ENCODE assay signal across 1 cellular context in the genomic region with DNA sequence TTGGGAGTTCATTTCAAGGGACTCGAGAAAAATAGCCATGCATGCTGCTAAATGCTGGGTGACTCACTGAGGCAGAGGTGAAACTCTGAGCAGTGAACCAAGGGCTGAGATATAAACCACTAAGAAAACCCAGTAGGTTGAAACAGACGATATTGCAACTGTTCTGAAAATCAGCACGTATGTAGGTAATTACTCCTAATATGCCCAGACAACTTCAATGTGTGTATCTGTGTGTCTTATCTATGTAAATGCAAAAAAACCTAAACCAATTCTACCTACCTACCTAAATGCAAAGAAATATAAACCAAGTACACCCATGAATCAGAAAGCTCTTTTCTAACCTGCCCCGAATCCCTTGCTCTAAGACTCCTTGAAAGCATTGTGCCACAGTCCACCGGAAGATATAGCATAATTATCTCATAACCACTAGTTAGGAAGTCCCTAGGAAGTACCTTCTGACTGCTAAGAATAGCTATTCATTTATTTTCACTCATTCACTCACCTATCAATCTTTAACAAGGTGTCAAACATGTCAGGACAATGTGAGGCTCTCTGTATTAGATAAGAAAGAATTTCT.
TF ChIP-seq lines count a peak whose summit lies in the region.

No MANE protein-coding gene starts in this region.

TF ChIP-seq in GM12878, 131 proteins besides CTCF, POLR2A, EP300 and RAD21 (continued from another document and continues in another):
- TF ChIP-seq, protein P1, sequence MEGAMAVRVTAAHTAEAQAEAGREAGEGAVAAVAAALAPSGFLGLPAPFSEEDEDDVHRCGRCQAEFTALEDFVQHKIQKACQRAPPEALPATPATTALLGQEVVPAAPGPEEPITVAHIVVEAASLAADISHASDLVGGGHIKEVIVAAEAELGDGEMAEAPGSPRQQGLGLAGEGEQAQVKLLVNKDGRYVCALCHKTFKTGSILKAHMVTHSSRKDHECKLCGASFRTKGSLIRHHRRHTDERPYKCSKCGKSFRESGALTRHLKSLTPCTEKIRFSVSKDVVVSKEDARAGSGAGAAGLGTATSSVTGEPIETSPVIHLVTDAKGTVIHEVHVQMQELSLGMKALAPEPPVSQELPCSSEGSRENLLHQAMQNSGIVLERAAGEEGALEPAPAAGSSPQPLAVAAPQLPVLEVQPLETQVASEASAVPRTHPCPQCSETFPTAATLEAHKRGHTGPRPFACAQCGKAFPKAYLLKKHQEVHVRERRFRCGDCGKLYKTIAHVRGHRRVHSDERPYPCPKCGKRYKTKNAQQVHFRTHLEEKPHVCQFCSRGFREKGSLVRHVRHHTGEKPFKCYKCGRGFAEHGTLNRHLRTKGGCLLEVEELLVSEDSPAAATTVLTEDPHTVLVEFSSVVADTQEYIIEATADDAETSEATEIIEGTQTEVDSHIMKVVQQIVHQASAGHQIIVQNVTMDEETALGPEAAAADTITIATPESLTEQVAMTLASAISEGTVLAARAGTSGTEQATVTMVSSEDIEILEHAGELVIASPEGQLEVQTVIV (IDR thresholded peaks at IDR 0.05; ENCODE audit: borderline replicate concordance, partially characterized antibody): no peak
- TF ChIP-seq NBN (IDR thresholded peaks at IDR 0.05) (peak; percentile 75; the same call in 1 of the 2 replicates), IKZF2 (IDR thresholded peaks at IDR 0.05) (peak in 1 of 2 experiments; percentile 70; a peak in 3 of 4 replicates), BACH1 (IDR thresholded peaks at IDR 0.05; ENCODE audit: borderline replicate concordance) (no peak), NR2C1 (IDR thresholded peaks at IDR 0.05) (no peak), SIN3A (IDR thresholded peaks at IDR 0.05; ENCODE audit: low read depth, low read length) (no peak), SMAD1 (IDR thresholded peaks at IDR 0.05; ENCODE audit: low read depth, partially characterized antibody) (peak; percentile 5), HDGF (IDR thresholded peaks at IDR 0.05) (no peak), HCFC1 (IDR thresholded peaks at IDR 0.05; ENCODE audit: low read length) (no peak), PAX5 (IDR thresholded peaks at IDR 0.05; ENCODE audit: borderline replicate concordance, low read depth, low read length) (peak; percentile 68), JUNB (IDR thresholded peaks at IDR 0.05) (peak; percentile 61), ZNF217 (IDR thresholded peaks at IDR 0.05) (0 out of 2 replicates have a peak, but pooled peaks have one; percentile 16), CREB1 (IDR thresholded peaks at IDR 0.05; ENCODE audit: low read depth) (no peak), POU2F2 (IDR thresholded peaks at IDR 0.05; ENCODE audit: borderline replicate concordance, low read depth, low read length) (0 out of 3 replicates have a peak, but pooled peaks have one; percentile 10), MEF2A (IDR thresholded peaks at IDR 0.05; ENCODE audit: insufficient read depth, low read depth, low read length) (no peak), EED (IDR thresholded peaks at IDR 0.05; ENCODE audit: low read depth) (peak; percentile 46), YBX1 (IDR thresholded peaks at IDR 0.05) (no peak), KDM1A (IDR thresholded peaks at IDR 0.05; ENCODE audit: borderline replicate concordance) (no peak), CBFB (IDR thresholded peaks at IDR 0.05; ENCODE audit: low read depth) (peak; percentile 17; the same call in 1 of the 2 replicates), SRF (IDR thresholded peaks at IDR 0.05; ENCODE audit: low read depth in 2 of 2, low read length in 2 of 2) (no peak), SREBF1 (IDR thresholded peaks at IDR 0.05; ENCODE audit: low read length) (no peak), FOS (IDR thresholded peaks at IDR 0.05; ENCODE audit: borderline replicate concordance, extremely low read depth, insufficient read length) (no peak), MTA2 (IDR thresholded peaks at IDR 0.05; ENCODE audit: low read depth) (peak; percentile 96), ZNF622 (IDR thresholded peaks at IDR 0.05) (no peak), CHD1 (IDR thresholded peaks at IDR 0.05; ENCODE audit: low read depth, low read length) (no peak), FOXM1 (IDR thresholded peaks at IDR 0.05; ENCODE audit: low read depth, low read length) (peak; percentile 71; the same call in 1 of the 2 replicates), WRNIP1 (IDR thresholded peaks at IDR 0.05; ENCODE audit: borderline replicate concordance, low read depth, low read length) (no peak), BCL11A (IDR thresholded peaks at IDR 0.05; ENCODE audit: low read depth, low read length) (peak; percentile 70; the same call in 1 of the 2 replicates), RBBP5 (conservative IDR thresholded peaks at IDR 0.05) (no peak), ESRRA (IDR thresholded peaks at IDR 0.05; ENCODE audit: low read length) (no peak)
- TF ChIP-seq, protein P2, sequence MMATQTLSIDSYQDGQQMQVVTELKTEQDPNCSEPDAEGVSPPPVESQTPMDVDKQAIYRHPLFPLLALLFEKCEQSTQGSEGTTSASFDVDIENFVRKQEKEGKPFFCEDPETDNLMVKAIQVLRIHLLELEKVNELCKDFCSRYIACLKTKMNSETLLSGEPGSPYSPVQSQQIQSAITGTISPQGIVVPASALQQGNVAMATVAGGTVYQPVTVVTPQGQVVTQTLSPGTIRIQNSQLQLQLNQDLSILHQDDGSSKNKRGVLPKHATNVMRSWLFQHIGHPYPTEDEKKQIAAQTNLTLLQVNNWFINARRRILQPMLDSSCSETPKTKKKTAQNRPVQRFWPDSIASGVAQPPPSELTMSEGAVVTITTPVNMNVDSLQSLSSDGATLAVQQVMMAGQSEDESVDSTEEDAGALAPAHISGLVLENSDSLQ (IDR thresholded peaks at IDR 0.05): peak; percentile 78
- TF ChIP-seq, protein P3, sequence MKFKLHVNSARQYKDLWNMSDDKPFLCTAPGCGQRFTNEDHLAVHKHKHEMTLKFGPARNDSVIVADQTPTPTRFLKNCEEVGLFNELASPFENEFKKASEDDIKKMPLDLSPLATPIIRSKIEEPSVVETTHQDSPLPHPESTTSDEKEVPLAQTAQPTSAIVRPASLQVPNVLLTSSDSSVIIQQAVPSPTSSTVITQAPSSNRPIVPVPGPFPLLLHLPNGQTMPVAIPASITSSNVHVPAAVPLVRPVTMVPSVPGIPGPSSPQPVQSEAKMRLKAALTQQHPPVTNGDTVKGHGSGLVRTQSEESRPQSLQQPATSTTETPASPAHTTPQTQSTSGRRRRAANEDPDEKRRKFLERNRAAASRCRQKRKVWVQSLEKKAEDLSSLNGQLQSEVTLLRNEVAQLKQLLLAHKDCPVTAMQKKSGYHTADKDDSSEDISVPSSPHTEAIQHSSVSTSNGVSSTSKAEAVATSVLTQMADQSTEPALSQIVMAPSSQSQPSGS (IDR thresholded peaks at IDR 0.05; ENCODE audit: low read length): 0 out of 2 replicates have a peak, but pooled peaks have one; percentile 30
- TF ChIP-seq, protein P4, sequence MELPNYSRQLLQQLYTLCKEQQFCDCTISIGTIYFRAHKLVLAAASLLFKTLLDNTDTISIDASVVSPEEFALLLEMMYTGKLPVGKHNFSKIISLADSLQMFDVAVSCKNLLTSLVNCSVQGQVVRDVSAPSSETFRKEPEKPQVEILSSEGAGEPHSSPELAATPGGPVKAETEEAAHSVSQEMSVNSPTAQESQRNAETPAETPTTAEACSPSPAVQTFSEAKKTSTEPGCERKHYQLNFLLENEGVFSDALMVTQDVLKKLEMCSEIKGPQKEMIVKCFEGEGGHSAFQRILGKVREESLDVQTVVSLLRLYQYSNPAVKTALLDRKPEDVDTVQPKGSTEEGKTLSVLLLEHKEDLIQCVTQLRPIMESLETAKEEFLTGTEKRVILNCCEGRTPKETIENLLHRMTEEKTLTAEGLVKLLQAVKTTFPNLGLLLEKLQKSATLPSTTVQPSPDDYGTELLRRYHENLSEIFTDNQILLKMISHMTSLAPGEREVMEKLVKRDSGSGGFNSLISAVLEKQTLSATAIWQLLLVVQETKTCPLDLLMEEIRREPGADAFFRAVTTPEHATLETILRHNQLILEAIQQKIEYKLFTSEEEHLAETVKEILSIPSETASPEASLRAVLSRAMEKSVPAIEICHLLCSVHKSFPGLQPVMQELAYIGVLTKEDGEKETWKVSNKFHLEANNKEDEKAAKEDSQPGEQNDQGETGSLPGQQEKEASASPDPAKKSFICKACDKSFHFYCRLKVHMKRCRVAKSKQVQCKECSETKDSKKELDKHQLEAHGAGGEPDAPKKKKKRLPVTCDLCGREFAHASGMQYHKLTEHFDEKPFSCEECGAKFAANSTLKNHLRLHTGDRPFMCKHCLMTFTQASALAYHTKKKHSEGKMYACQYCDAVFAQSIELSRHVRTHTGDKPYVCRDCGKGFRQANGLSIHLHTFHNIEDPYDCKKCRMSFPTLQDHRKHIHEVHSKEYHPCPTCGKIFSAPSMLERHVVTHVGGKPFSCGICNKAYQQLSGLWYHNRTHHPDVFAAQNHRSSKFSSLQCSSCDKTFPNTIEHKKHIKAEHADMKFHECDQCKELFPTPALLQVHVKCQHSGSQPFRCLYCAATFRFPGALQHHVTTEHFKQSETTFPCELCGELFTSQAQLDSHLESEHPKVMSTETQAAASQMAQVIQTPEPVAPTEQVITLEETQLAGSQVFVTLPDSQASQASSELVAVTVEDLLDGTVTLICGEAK (IDR thresholded peaks at IDR 0.05; ENCODE audit: borderline replicate concordance): no peak; the same call in 1 of the 2 replicates
- TF ChIP-seq, protein P5, sequence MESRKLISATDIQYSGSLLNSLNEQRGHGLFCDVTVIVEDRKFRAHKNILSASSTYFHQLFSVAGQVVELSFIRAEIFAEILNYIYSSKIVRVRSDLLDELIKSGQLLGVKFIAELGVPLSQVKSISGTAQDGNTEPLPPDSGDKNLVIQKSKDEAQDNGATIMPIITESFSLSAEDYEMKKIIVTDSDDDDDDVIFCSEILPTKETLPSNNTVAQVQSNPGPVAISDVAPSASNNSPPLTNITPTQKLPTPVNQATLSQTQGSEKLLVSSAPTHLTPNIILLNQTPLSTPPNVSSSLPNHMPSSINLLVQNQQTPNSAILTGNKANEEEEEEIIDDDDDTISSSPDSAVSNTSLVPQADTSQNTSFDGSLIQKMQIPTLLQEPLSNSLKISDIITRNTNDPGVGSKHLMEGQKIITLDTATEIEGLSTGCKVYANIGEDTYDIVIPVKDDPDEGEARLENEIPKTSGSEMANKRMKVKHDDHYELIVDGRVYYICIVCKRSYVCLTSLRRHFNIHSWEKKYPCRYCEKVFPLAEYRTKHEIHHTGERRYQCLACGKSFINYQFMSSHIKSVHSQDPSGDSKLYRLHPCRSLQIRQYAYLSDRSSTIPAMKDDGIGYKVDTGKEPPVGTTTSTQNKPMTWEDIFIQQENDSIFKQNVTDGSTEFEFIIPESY (IDR thresholded peaks at IDR 0.05): no peak
- TF ChIP-seq, protein P6, sequence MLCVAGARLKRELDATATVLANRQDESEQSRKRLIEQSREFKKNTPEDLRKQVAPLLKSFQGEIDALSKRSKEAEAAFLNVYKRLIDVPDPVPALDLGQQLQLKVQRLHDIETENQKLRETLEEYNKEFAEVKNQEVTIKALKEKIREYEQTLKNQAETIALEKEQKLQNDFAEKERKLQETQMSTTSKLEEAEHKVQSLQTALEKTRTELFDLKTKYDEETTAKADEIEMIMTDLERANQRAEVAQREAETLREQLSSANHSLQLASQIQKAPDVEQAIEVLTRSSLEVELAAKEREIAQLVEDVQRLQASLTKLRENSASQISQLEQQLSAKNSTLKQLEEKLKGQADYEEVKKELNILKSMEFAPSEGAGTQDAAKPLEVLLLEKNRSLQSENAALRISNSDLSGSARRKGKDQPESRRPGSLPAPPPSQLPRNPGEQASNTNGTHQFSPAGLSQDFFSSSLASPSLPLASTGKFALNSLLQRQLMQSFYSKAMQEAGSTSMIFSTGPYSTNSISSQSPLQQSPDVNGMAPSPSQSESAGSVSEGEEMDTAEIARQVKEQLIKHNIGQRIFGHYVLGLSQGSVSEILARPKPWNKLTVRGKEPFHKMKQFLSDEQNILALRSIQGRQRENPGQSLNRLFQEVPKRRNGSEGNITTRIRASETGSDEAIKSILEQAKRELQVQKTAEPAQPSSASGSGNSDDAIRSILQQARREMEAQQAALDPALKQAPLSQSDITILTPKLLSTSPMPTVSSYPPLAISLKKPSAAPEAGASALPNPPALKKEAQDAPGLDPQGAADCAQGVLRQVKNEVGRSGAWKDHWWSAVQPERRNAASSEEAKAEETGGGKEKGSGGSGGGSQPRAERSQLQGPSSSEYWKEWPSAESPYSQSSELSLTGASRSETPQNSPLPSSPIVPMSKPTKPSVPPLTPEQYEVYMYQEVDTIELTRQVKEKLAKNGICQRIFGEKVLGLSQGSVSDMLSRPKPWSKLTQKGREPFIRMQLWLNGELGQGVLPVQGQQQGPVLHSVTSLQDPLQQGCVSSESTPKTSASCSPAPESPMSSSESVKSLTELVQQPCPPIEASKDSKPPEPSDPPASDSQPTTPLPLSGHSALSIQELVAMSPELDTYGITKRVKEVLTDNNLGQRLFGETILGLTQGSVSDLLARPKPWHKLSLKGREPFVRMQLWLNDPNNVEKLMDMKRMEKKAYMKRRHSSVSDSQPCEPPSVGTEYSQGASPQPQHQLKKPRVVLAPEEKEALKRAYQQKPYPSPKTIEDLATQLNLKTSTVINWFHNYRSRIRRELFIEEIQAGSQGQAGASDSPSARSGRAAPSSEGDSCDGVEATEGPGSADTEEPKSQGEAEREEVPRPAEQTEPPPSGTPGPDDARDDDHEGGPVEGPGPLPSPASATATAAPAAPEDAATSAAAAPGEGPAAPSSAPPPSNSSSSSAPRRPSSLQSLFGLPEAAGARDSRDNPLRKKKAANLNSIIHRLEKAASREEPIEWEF (IDR thresholded peaks at IDR 0.05; ENCODE audit: insufficient replicate concordance, low read depth, low read length): peak; percentile 80
- TF ChIP-seq, protein P7, sequence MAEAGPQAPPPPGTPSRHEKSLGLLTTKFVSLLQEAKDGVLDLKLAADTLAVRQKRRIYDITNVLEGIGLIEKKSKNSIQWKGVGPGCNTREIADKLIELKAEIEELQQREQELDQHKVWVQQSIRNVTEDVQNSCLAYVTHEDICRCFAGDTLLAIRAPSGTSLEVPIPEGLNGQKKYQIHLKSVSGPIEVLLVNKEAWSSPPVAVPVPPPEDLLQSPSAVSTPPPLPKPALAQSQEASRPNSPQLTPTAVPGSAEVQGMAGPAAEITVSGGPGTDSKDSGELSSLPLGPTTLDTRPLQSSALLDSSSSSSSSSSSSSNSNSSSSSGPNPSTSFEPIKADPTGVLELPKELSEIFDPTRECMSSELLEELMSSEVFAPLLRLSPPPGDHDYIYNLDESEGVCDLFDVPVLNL (IDR thresholded peaks at IDR 0.05; ENCODE audit: low read depth, low read length): no peak
- TF ChIP-seq, protein P8, sequence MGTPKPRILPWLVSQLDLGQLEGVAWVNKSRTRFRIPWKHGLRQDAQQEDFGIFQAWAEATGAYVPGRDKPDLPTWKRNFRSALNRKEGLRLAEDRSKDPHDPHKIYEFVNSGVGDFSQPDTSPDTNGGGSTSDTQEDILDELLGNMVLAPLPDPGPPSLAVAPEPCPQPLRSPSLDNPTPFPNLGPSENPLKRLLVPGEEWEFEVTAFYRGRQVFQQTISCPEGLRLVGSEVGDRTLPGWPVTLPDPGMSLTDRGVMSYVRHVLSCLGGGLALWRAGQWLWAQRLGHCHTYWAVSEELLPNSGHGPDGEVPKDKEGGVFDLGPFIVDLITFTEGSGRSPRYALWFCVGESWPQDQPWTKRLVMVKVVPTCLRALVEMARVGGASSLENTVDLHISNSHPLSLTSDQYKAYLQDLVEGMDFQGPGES (IDR thresholded peaks at IDR 0.05): no peak
